In the genomic region with DNA sequence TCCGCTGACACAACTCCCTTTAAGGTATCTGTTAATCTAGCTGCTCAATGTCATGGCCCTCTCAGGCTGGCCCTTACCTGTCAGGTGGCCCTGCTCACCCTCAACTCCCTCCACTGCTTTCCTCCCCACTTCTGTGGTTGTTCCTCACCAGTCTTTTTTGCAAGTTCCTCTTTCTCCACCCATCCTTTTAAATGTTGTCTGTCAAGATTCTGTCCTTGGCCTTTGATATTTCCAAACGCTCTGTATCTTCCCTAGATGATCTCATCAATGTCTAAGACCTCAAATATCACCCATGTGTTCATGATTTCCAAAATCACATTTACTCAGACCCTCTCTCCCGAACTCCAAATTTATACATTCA, we compare ENCODE assay signal across 11 cellular contexts. TPM values are rescaled to one million over a fixed set of nuclear protein-coding genes. Genes with fewer than 3 reads are reported as not detected.
A peak's percentile ranks its signal among the peaks of the same experiment; 100 is the strongest.
DNase-seq lines count a peak whose midpoint lies in the region; ATAC-seq, FAIRE-seq and TF ChIP-seq lines count a peak whose summit lies in the region.
"Had no signal": no experiment of that assay in that cellular context is flagged by ENCODE, and none has a peak within 500 bp of the region (broad histone marks: within the 10 kb centered on the region; RNA-seq: fewer than 3 reads in every experiment).

No MANE protein-coding gene starts in this region.

- H3K9me3 ChIP-seq in OCI-LY1 (ENCODE audit: low read length) = no peaks in the 10 kb centered on the region
- H3K9me3 ChIP-seq in K562 (replicated peaks; ENCODE audit: control insufficient read depth, insufficient read depth, low read depth, low read length) = no peaks in the 10 kb centered on the region
- H3K9me3 ChIP-seq: testis had no signal

- H3F3A ChIP-seq in OCI-LY1 (ENCODE audit: insufficient read depth, low read length) = no peaks in the 10 kb centered on the region; the same call in 1 of the 2 replicates

- H3K9me2 ChIP-seq in OCI-LY1 (ENCODE audit: low read depth, low read length) = no peaks in the 10 kb centered on the region

- no peak for TF ChIP-seq RAD21 in K562 (CRISPR knock-in tag; conservative IDR thresholded peaks at IDR 0.05 in 1 of 2, IDR thresholded peaks at IDR 0.05 in 1 of 2)

- H3K9ac ChIP-seq in OCI-LY1 (ENCODE audit: low read length) (peak overlapping the region; percentile 46; the same call in 1 of the 2 replicates), K562 (ENCODE audit: insufficient read depth in 1 of 2, low read depth in 2 of 2, low read length in 2 of 2) (peak overlapping the region in 1 of 2 experiments; percentile 16; a peak in 2 of 4 replicates)

- peak overlapping the region; percentile 65 for H3K4me2 ChIP-seq in OCI-LY1 (ENCODE audit: low read length)
- peak overlapping the region; percentile 60 for H3K4me2 ChIP-seq in K562 (ENCODE audit: insufficient read depth, low read length)

- H4K20me1 ChIP-seq in OCI-LY1 (ENCODE audit: insufficient read depth, low read length) = no peaks in the 10 kb centered on the region
- peaks cover 21% of the 10 kb centered on the region for H4K20me1 ChIP-seq in K562 (replicated peaks; ENCODE audit: control insufficient read depth, insufficient read depth, low read length)

- in situ Hi-C loops in K562 (cut with MboI) = no loop called here

- peak overlapping the region; percentile 81 for H3K27ac ChIP-seq in OCI-LY1 (ENCODE audit: low read depth, low read length, poor library complexity, severe bottlenecking)
- peak overlapping the region; percentile 8; the same call in 1 of the 3 replicates for H3K27ac ChIP-seq in K562 (ENCODE audit: extremely low read depth, low read depth, low read length)
- H3K27ac ChIP-seq: testis had no signal

- intact Hi-C loops in activated CD4-positive, alpha-beta T cell treated with anti-CD3 and anti-CD28 coated beads for 36 hours (cut with DNase I, micrococcal nuclease) = loop anchor here in 1 of 2 experiments (5.0 kb wide), 2 partner anchors 257 to 1028 kb away; a partner anchor contains a TSS
- intact Hi-C loops in K562 (cut with micrococcal nuclease) = loop anchor here (10.0 kb wide), 1 partner anchor 114 kb away; a partner anchor contains a TSS

- H3K36me3 ChIP-seq in OCI-LY1 (ENCODE audit: insufficient read depth, low read length) = no peaks in the 10 kb centered on the region
- H3K36me3 ChIP-seq in K562 (ENCODE audit: control insufficient read depth, insufficient read depth, low read length) = peaks cover 3% of the 10 kb centered on the region; the same call in 2 of the 3 replicates

- no peak for TF ChIP-seq EP300 in K562 (IDR thresholded peaks at IDR 0.05; ENCODE audit: low read length)

- TF ChIP-seq CTCF in OCI-LY1 (IDR thresholded peaks at IDR 0.05; ENCODE audit: low read length) = no peak
- no peak for TF ChIP-seq CTCF in K562 (IDR thresholded peaks at IDR 0.05 in 2 of 3, conservative IDR thresholded peaks at IDR 0.05 in 1 of 3; ENCODE audit: insufficient read depth in 2 of 3, low read depth in 1 of 3, low read length in 3 of 3)

- WGBS in K562 (ENCODE audit: insufficient coverage, low coverage, missing lambda C conversion rate) = 32% methylated on average over 3 of the region's 3 CpGs

- H3K4me3 Mint-ChIP-seq in activated CD4-positive, alpha-beta T cell treated with anti-CD3 and anti-CD28 coated beads for 36 hours = peak overlapping the region; percentile 29
- H3K4me3 Mint-ChIP-seq in stimulated activated effector memory CD8-positive, alpha-beta T cell treated with anti-CD3 and anti-CD28 coated beads, Interleukin-12 subunit alpha, Interleukin-12 subunit beta, amount 100 ng/mL, for 72 hours = peak overlapping the region; percentile 80

- CTCF ChIA-PET in activated CD4-positive, alpha-beta T cell treated with anti-CD3 and anti-CD28 coated beads for 36 hours (lab: Charles Lee) = interaction anchor here (1.2 to 2.8 kb wide), 3 partner anchors 11 to 40 kb away, joined by 7 to 14 read pairs (median 7); no protein-coding TSS in a partner anchor
- CTCF ChIA-PET in K562 (lab: Yijun Ruan, JAX; ENCODE audit: low intra/inter-chr PET ratio) = no interaction called here

- H3K9me3 Mint-ChIP-seq in activated CD4-positive, alpha-beta T cell treated with anti-CD3 and anti-CD28 coated beads for 36 hours (ENCODE audit: low read depth) = no peaks in the 10 kb centered on the region
- H3K9me3 Mint-ChIP-seq in stimulated activated effector memory CD8-positive, alpha-beta T cell treated with anti-CD3 and anti-CD28 coated beads, Interleukin-12 subunit alpha, Interleukin-12 subunit beta, amount 100 ng/mL, for 72 hours = no peaks in the 10 kb centered on the region

- DNase-seq in activated CD4-positive, alpha-beta T cell treated with anti-CD3 and anti-CD28 coated beads for 36 hours = no peak
- no peak for DNase-seq in activated CD4-positive, alpha-beta T cell treated with anti-CD3 and anti-CD28 coated beads for 48 hours
- peak in 1 of 4 experiments; percentile 30 for DNase-seq in K562 (ENCODE audit: extremely low read depth in 1 of 4, low spot score in 3 of 4)
- DNase-seq in stimulated activated effector memory CD8-positive, alpha-beta T cell treated with anti-CD3 and anti-CD28 coated beads, Interleukin-12 subunit alpha, Interleukin-12 subunit beta, amount 100 ng/mL, for 72 hours (ENCODE audit: low spot score in 2 of 2) = no peak
- no peak for DNase-seq in NCI-H1105 (lab: John Stamatoyannopoulos, UW)
- DNase-seq in NCI-H187 (lab: John Stamatoyannopoulos, UW) = no peak
- DNase-seq in stimulated activated CD4-positive, alpha-beta T cell treated with anti-CD3 and anti-CD28 coated beads, Interleukin-2, amount 100 ng/mL, for 24 hours = no peak
- DNase-seq: NCI-H2171, testis had no signal

- H2AFZ ChIP-seq in OCI-LY1 (ENCODE audit: low read length) (no peak overlapping the region), K562 (ENCODE audit: low read depth, low read length) (no peak overlapping the region)

- no peak for ATAC-seq in activated CD4-positive, alpha-beta T cell treated with anti-CD3 and anti-CD28 coated beads for 36 hours
- ATAC-seq in K562 = peak; percentile 3; the same call in 2 of the 3 replicates
- ATAC-seq in stimulated activated effector memory CD8-positive, alpha-beta T cell treated with anti-CD3 and anti-CD28 coated beads, Interleukin-12 subunit alpha, Interleukin-12 subunit beta, amount 100 ng/mL, for 72 hours = no peak

- peaks cover 27% of the 10 kb centered on the region for H3K36me3 Mint-ChIP-seq in activated CD4-positive, alpha-beta T cell treated with anti-CD3 and anti-CD28 coated beads for 36 hours (ENCODE audit: low read depth)
- peaks cover 49% of the 10 kb centered on the region for H3K36me3 Mint-ChIP-seq in stimulated activated effector memory CD8-positive, alpha-beta T cell treated with anti-CD3 and anti-CD28 coated beads, Interleukin-12 subunit alpha, Interleukin-12 subunit beta, amount 100 ng/mL, for 72 hours

- no peak for FAIRE-seq in K562 (lab: Jason Lieb, UNC)
- FAIRE-seq: endometrium had no signal

- H3K27ac Mint-ChIP-seq in activated CD4-positive, alpha-beta T cell treated with anti-CD3 and anti-CD28 coated beads for 36 hours = peak overlapping the region; percentile 81
- peak overlapping the region; percentile 6 for H3K27ac Mint-ChIP-seq in stimulated activated effector memory CD8-positive, alpha-beta T cell treated with anti-CD3 and anti-CD28 coated beads, Interleukin-12 subunit alpha, Interleukin-12 subunit beta, amount 100 ng/mL, for 72 hours

- no peak for TF ChIP-seq POLR2A in K562 (conservative IDR thresholded peaks at IDR 0.05)

- H3K4me1 ChIP-seq in OCI-LY1 (ENCODE audit: insufficient read depth, low read length, severe bottlenecking) = peaks cover 82% of the 10 kb centered on the region
- H3K4me1 ChIP-seq in K562 (replicated peaks in 1 of 2; ENCODE audit: control insufficient read depth in 2 of 2, insufficient read depth in 2 of 2, low read length in 2 of 2) = peaks cover 40 to 61% of the 10 kb centered on the region in 2 experiments

- peaks cover 68% of the 10 kb centered on the region for H3K4me1 Mint-ChIP-seq in activated CD4-positive, alpha-beta T cell treated with anti-CD3 and anti-CD28 coated beads for 36 hours
- peaks cover 66% of the 10 kb centered on the region for H3K4me1 Mint-ChIP-seq in stimulated activated effector memory CD8-positive, alpha-beta T cell treated with anti-CD3 and anti-CD28 coated beads, Interleukin-12 subunit alpha, Interleukin-12 subunit beta, amount 100 ng/mL, for 72 hours

- POLR2A ChIA-PET in activated CD4-positive, alpha-beta T cell treated with anti-CD3 and anti-CD28 coated beads for 36 hours (lab: Charles Lee) = no interaction called here
- POLR2A ChIA-PET in K562 (lab: Yijun Ruan, JAX) = interaction anchor here (1.2 to 2.3 kb wide), 2 partner anchors 12 to 15 kb away, joined by 4 to 12 read pairs; no protein-coding TSS in a partner anchor

- no peaks in the 10 kb centered on the region for H3K9me1 ChIP-seq in K562 (ENCODE audit: control insufficient read depth, insufficient read depth, low read length)

- H3K79me2 ChIP-seq in OCI-LY1 (ENCODE audit: insufficient read depth, low read length) = peaks cover 64% of the 10 kb centered on the region
- H3K79me2 ChIP-seq in K562 (ENCODE audit: control insufficient read depth, insufficient read depth, low read length) = peaks cover 86% of the 10 kb centered on the region

- no TSS peak for BruUV-seq in K562 (replicated peaks; lab: Mats Ljungman, UMichigan)

- no peaks in the 10 kb centered on the region for H3K27me3 ChIP-seq in OCI-LY1 (ENCODE audit: insufficient read depth, low read length)
- no peaks in the 10 kb centered on the region for H3K27me3 ChIP-seq in K562 (ENCODE audit: control insufficient read depth in 2 of 2, insufficient read depth in 2 of 2, low read length in 2 of 2)
- H3K27me3 ChIP-seq: testis had no signal

- no peaks in the 10 kb centered on the region for H3K27me3 Mint-ChIP-seq in activated CD4-positive, alpha-beta T cell treated with anti-CD3 and anti-CD28 coated beads for 36 hours

- H3K4me3 ChIP-seq in OCI-LY1 (ENCODE audit: low read depth, low read length, poor library complexity, severe bottlenecking) (peak overlapping the region; percentile 40), K562 (no peak overlapping the region)
- H3K4me3 ChIP-seq: testis had no signal

RNA-seq across cellular contexts. Expression of a gene that starts 3.5 kb away (rescaled TPM):
- 10 to 100 TPM; 60.6 to 72.9 TPM for total RNA-seq in activated CD4-positive, alpha-beta T cell treated with anti-CD3 and anti-CD28 coated beads for 36 hours
- total RNA-seq in K562 (2011; cell fraction: chromatin; rRNA removed; ENCODE audit: low replicate concordance) = 18.9 and 43.2 TPM in 2 replicates
- 13.0 and 20.3 TPM in 2 replicates for total RNA-seq in K562 (2011; cell fraction: nucleolus; rRNA removed)
- 23.4 and 36.6 TPM in 2 replicates for total RNA-seq in K562 (2011; cell fraction: nucleoplasm; rRNA removed)
- total RNA-seq in K562 (2014; rRNA removed) (33.1 and 38.3 TPM in 2 replicates), K562 (2014; rRNA removed; fragmentation: Illumina TruSeq; extraction: Trizol) (56.4 and 67.9 TPM in 2 replicates), K562 (2015; rRNA removed; fragmentation: Illumina TruSeq; extraction: Trizol) (63.6 and 66.4 TPM in 2 replicates), K562 (2021) (37.6 and 40.3 TPM in 2 replicates)
- polyA plus RNA-seq in K562 (2011; rRNA removed) (39.9 and 44.8 TPM in 2 replicates), K562 (2014; fragmentation: Illumina TruSeq; extraction: Trizol) (48.1 and 58.3 TPM in 2 replicates), K562 (2014; fragmentation: Nextera tagmentation; extraction: Ambion mirVana) (10 to 100 TPM; 36.6 to 46.3 TPM), K562 (2014; rRNA removed) (35.0 and 43.8 TPM in 2 replicates)
- 7.5 and 17.5 TPM in 2 replicates for polyA plus RNA-seq in K562 (2011; cell fraction: cytosol; rRNA removed)
- polyA plus RNA-seq in K562 (2011; cell fraction: nucleus; rRNA removed) = 15.5 and 21.0 TPM in 2 replicates
- 36.4 and 37.3 TPM in 2 replicates for polyA plus RNA-seq in K562 (2012)
- 46.7 and 65.3 TPM in 2 replicates for polyA minus RNA-seq in K562 (2011; rRNA and poly(A)+ RNA removed)
- 14.0 and 24.8 TPM in 2 replicates for polyA minus RNA-seq in K562 (2011; cell fraction: cytosol; rRNA and poly(A)+ RNA removed)
- polyA minus RNA-seq in K562 (2011; cell fraction: nucleus; rRNA and poly(A)+ RNA removed) = 11.2 and 19.8 TPM in 2 replicates
